1 cellular context compared by ENCODE assay signal in genomic region chr7:116899308-116899707, GRCh38.
TF ChIP-seq lines count a peak whose summit lies in the region.

No MANE protein-coding gene starts in this region.

TF ChIP-seq in GM12878, 131 proteins besides CTCF, POLR2A, EP300 and RAD21 (continued from another document):
- no peak for TF ChIP-seq PKNOX1 (IDR thresholded peaks at IDR 0.05)
